Comparison of ENCODE assay signal across 9 cellular contexts in genomic region chr2:240564571-240565266, GRCh38. TPM values are rescaled to one million over a fixed set of nuclear protein-coding genes. Genes with fewer than 3 reads are reported as not detected.
DNase-seq lines count a peak whose midpoint lies in the region; ATAC-seq and TF ChIP-seq lines count a peak whose summit lies in the region.
"Had no signal": no experiment of that assay in that cellular context is flagged by ENCODE, and none has a peak within 500 bp of the region (broad histone marks: within the 10 kb centered on the region; RNA-seq: fewer than 3 reads in every experiment).

No MANE protein-coding gene starts in this region.

- no peak overlapping the region for H2AFZ ChIP-seq in mammary epithelial cell (ENCODE audit: low read depth, low read length)
- no peak overlapping the region for H2AFZ ChIP-seq in GM23338

- peaks cover 39% of the 10 kb centered on the region for H3K4me1 Mint-ChIP-seq in neural crest cell
- peaks cover 34% of the 10 kb centered on the region for H3K4me1 Mint-ChIP-seq in GM23338

- BruUV-seq in mammary epithelial cell (replicated peaks; lab: Mats Ljungman, UMichigan): no TSS peak

- H3K4me3 ChIP-seq in GM12864 (ENCODE audit: low read depth, low read length) (peak overlapping the region; percentile 66; the same call in 1 of the 2 replicates), Peyer's patch (peak overlapping the region in 1 of 4 donors; percentile 45), mammary epithelial cell (replicated peaks in 1 of 3; ENCODE audit: insufficient read depth in 1 of 3, low read depth in 2 of 3, low read length in 3 of 3) (no peak overlapping the region), GM23338 (no peak overlapping the region)
- H3K4me3 ChIP-seq: HAP-1 had no signal

- 94% methylated on average over 9 of the region's 9 CpGs for WGBS in mammary epithelial cell (ENCODE audit: low coverage, missing lambda C conversion rate)

- H3K36me3 Mint-ChIP-seq in neural crest cell (ENCODE audit: low read depth) (no peaks in the 10 kb centered on the region), GM23338 (ENCODE audit: low read depth) (peaks cover 5% of the 10 kb centered on the region; the same call in 1 of the 3 replicates)

- H3K9me3 ChIP-seq in Peyer's patch (no peaks in the 10 kb centered on the region), mammary epithelial cell (replicated peaks; ENCODE audit: insufficient read depth, low read length) (no peaks in the 10 kb centered on the region)
- H3K9me3 ChIP-seq: HAP-1 had no signal

- H4K20me1 ChIP-seq in mammary epithelial cell (ENCODE audit: insufficient read depth, low read length): no peaks in the 10 kb centered on the region
- H4K20me1 ChIP-seq in GM23338 (replicated peaks; ENCODE audit: insufficient read depth): no peaks in the 10 kb centered on the region

- H3K27ac Mint-ChIP-seq in neural crest cell (ENCODE audit: unreplicated experiment): no peak overlapping the region
- H3K27ac Mint-ChIP-seq in GM23338: no peak overlapping the region

- no peak for TF ChIP-seq POLR2A in Peyer's patch (IDR thresholded peaks at IDR 0.05)

- H3K4me3 Mint-ChIP-seq in neural crest cell (peak overlapping the region; percentile 76), GM23338 (no peak overlapping the region)

- H3K27me3 ChIP-seq in Peyer's patch (no peaks in the 10 kb centered on the region), mammary epithelial cell (ENCODE audit: insufficient read depth, low read length) (no peaks in the 10 kb centered on the region), GM23338 (ENCODE audit: insufficient read depth) (peaks cover 29% of the 10 kb centered on the region)

- peaks cover 7% of the 10 kb centered on the region; the same call in 1 of the 2 replicates for H3F3A ChIP-seq in GM23338 (replicated peaks; ENCODE audit: low read depth)

- H3K9me3 Mint-ChIP-seq in neural crest cell: no peaks in the 10 kb centered on the region
- no peaks in the 10 kb centered on the region; the same call in 2 of the 3 replicates for H3K9me3 Mint-ChIP-seq in GM23338

- peaks cover 6% of the 10 kb centered on the region; the same call in 1 of the 2 replicates for H3K9me2 ChIP-seq in GM23338 (ENCODE audit: insufficient read depth)

- H3K4me2 ChIP-seq in mammary epithelial cell (ENCODE audit: insufficient read depth, low read depth, low read length): no peak overlapping the region
- H3K4me2 ChIP-seq in GM23338: no peak overlapping the region

- CTCF ChIA-PET in mammary epithelial cell (lab: Charles Lee; ENCODE audit: low non-redundant PET): no interaction called here

- H3K4me1 ChIP-seq in Peyer's patch (peaks cover 0 to 57% (median 49%) of the 10 kb centered on the region in 4 donors), mammary epithelial cell (ENCODE audit: insufficient read depth, low read length) (peaks cover 53% of the 10 kb centered on the region), GM23338 (ENCODE audit: insufficient read depth) (peaks cover 15% of the 10 kb centered on the region)

- ATAC-seq in GM23338 (no peak), GM19035 (IDR thresholded peaks at IDR 0.05; ENCODE audit: unreplicated experiment) (no peak), HG02610 (IDR thresholded peaks at IDR 0.05; ENCODE audit: unreplicated experiment) (no peak)

- H3K36me3 ChIP-seq in Peyer's patch (no peaks in the 10 kb centered on the region), mammary epithelial cell (ENCODE audit: insufficient read depth, low read length) (no peaks in the 10 kb centered on the region), GM23338 (ENCODE audit: insufficient read depth) (no peaks in the 10 kb centered on the region)

- intact Hi-C loops in mammary epithelial cell (cut with micrococcal nuclease): loop anchor here (5.0 to 10.0 kb wide), 4 partner anchors 112 to 332 kb away; partner anchors contain the start of gene GPC1

- peaks cover 7% of the 10 kb centered on the region for H3K79me2 ChIP-seq in mammary epithelial cell (ENCODE audit: insufficient read depth, low read length)
- peaks cover 3% of the 10 kb centered on the region; the same call in 1 of the 2 replicates for H3K79me2 ChIP-seq in GM23338 (replicated peaks; ENCODE audit: insufficient read depth)

- H3K27ac ChIP-seq in Peyer's patch (peak overlapping the region; percentile 92 to 99 (median 97)), mammary epithelial cell (ENCODE audit: insufficient read depth, low read depth, low read length) (no peak overlapping the region), GM23338 (ENCODE audit: low read depth) (no peak overlapping the region)

- in situ Hi-C loops in mammary epithelial cell (cut with MboI; ENCODE audit: low sequenced_read_pairs in 2 of 2): no loop called here

- peaks cover 8% of the 10 kb centered on the region for H3K27me3 Mint-ChIP-seq in neural crest cell (ENCODE audit: low read depth)
- peaks cover 32% of the 10 kb centered on the region for H3K27me3 Mint-ChIP-seq in GM23338 (ENCODE audit: insufficient read depth, low read depth, poor library complexity)

- no peak overlapping the region for H3K9ac ChIP-seq in mammary epithelial cell (ENCODE audit: insufficient read depth, low read length)

- DNase-seq in GM12864 (ENCODE audit: low read depth) (no peak), Peyer's patch (peak; percentile 28 to 56 (median 45)), mammary epithelial cell (no peak), neural crest cell (ENCODE audit: low read depth, low spot score) (no peak), amniotic stem cell (lab: John Stamatoyannopoulos, UW) (no peak), GM23338 (ENCODE audit: low spot score) (no peak)

- dilution Hi-C loops in mammary epithelial cell (cut with HindIII; ENCODE audit: low sequenced_read_pairs): no loop called here

- TF ChIP-seq CTCF in GM12864 (IDR thresholded peaks at IDR 0.05; ENCODE audit: low read depth, low read length, missing control alignments): peak; percentile 45
- no peak for TF ChIP-seq CTCF in Peyer's patch (IDR thresholded peaks at IDR 0.05)
- peak; percentile 3 to 14 for TF ChIP-seq CTCF in mammary epithelial cell (conservative IDR thresholded peaks at IDR 0.05 in 1 of 2, IDR thresholded peaks at IDR 0.05 in 1 of 2; ENCODE audit: extremely low read depth in 1 of 2, insufficient read depth in 1 of 2, low read depth in 1 of 2, low read length in 2 of 2)
- TF ChIP-seq CTCF in neural crest cell (conservative IDR thresholded peaks at IDR 0.05): peak; percentile 26
- no peak for TF ChIP-seq CTCF in GM23338 (conservative IDR thresholded peaks at IDR 0.05; ENCODE audit: low read depth in 2 of 2)

RNA-seq across cellular contexts. Expression of gene RNPEPL1, which starts 3.6 kb away (rescaled TPM):
- total RNA-seq in Peyer's patch: 100 to 1,000 TPM in 3 of 4 donors, 10 to 100 TPM in 1; 85.0 to 175 (median 154) TPM
- total RNA-seq in mammary epithelial cell: 10 to 100 TPM; 12.5 to 40.6 TPM
- polyA plus RNA-seq in mammary epithelial cell: 12.8 TPM
- 42.5 TPM for polyA minus RNA-seq in mammary epithelial cell
- 36.1 and 37.1 TPM in 2 replicates for total RNA-seq in neural crest cell
- total RNA-seq in GM23338 (2014; rRNA removed; shearing (Covaris generic)): 21.0 and 28.4 TPM in 2 replicates
- polyA plus RNA-seq in GM23338 (2016; fragmentation: Nextera tagmentation; extraction: Ambion mirVana): 5.5 and 6.0 TPM in 2 replicates

RNA-seq across cellular contexts. Expression of gene DUSP28, which starts 4.6 kb away (rescaled TPM):
- 10 to 100 TPM in 1 of 4 donors, 1 to 10 TPM in 3; 4.2 to 10.1 (median 7.1) TPM for total RNA-seq in Peyer's patch
- total RNA-seq in mammary epithelial cell: 1 to 10 TPM; 2.8 to 3.2 TPM
- 2.6 TPM for polyA plus RNA-seq in mammary epithelial cell
- 0.62 TPM for polyA minus RNA-seq in mammary epithelial cell
- 5.0 and 6.1 TPM in 2 replicates for total RNA-seq in neural crest cell
- 1.0 and 2.7 TPM in 2 replicates for total RNA-seq in GM23338 (2014; rRNA removed; shearing (Covaris generic))
- 4.3 and 4.8 TPM in 2 replicates for polyA plus RNA-seq in GM23338 (2016; fragmentation: Nextera tagmentation; extraction: Ambion mirVana)

RNA-seq across cellular contexts. Expression of gene ANKMY1, which starts 6.9 kb away (rescaled TPM):
- 10 to 100 TPM; 27.8 to 89.1 (median 40.1) TPM for total RNA-seq in Peyer's patch
- 10 to 100 TPM in 1 of 2 donors, 1 to 10 TPM in 1; 7.7 to 11.7 TPM for total RNA-seq in mammary epithelial cell
- 4.1 TPM for polyA plus RNA-seq in mammary epithelial cell
- polyA minus RNA-seq in mammary epithelial cell: 5.7 TPM
- 13.0 and 15.9 TPM in 2 replicates for total RNA-seq in neural crest cell
- 8.9 and 9.0 TPM in 2 replicates for total RNA-seq in GM23338 (2014; rRNA removed; shearing (Covaris generic))
- polyA plus RNA-seq in GM23338 (2016; fragmentation: Nextera tagmentation; extraction: Ambion mirVana): 2.3 TPM in 2 replicates

RNA-seq across cellular contexts. Expression of gene CAPN10, which starts 21.8 kb away (rescaled TPM):
- total RNA-seq in Peyer's patch (10 to 100 TPM; 48.3 to 96.4 (median 78.9) TPM), mammary epithelial cell (10 to 100 TPM; 16.0 to 27.7 TPM), neural crest cell (57.7 and 62.7 TPM in 2 replicates)
- polyA plus RNA-seq in mammary epithelial cell (8.9 TPM), GM23338 (2016; fragmentation: Nextera tagmentation; extraction: Ambion mirVana) (30.2 and 31.7 TPM in 2 replicates)
- 4.7 TPM for polyA minus RNA-seq in mammary epithelial cell
- 47.0 and 59.8 TPM in 2 replicates for total RNA-seq in GM23338 (2014; rRNA removed; shearing (Covaris generic))

Comparison
In these comparisons a context has a peak if more than half of its experiments do, and no peak if none do; other contexts are left out.
1. DNase-seq: peak in Peyer's patch (3 of 3); none in GM12864 (single experiment), mammary epithelial cell (single experiment), neural crest cell (single experiment), amniotic stem cell (single experiment) and GM23338 (single experiment).
2. CTCF ChIP-seq: peak in GM12864 (single experiment), mammary epithelial cell (2 of 2) and neural crest cell (single experiment); none in Peyer's patch (0 of 6) and GM23338 (0 of 2).
3. H3K27ac ChIP-seq: peak in Peyer's patch (4 of 4); none in mammary epithelial cell (single experiment) and GM23338 (single experiment).